16 cellular contexts compared by ENCODE assay signal in the genomic region with DNA sequence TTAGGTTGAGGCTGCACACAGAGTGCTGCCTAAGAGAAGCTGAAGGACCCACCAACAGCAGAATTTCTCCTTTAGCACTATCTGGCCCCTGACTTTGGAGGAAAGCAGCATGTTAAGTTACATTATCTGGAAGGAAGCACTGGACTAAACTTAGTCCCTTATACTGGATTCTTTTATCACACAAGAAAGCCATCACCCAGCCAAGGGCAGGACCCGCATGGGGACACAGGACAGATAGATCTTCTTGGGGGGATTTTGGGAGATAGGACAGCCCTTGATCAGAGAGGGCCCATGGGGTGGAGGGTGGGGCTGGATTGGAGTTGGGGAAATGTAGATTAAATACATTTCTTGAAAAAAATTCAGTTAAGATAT. TPM values are rescaled to one million over a fixed set of nuclear protein-coding genes. Genes with fewer than 3 reads are reported as not detected.
DNase-seq lines count a peak whose midpoint lies in the region; ATAC-seq and TF ChIP-seq lines count a peak whose summit lies in the region.
"Had no signal": no experiment of that assay in that cellular context is flagged by ENCODE, and none has a peak within 500 bp of the region (broad histone marks: within the 10 kb centered on the region; RNA-seq: fewer than 3 reads in every experiment).

No MANE protein-coding gene starts in this region.

- peaks cover 88% of the 10 kb centered on the region for H3K79me2 ChIP-seq in DND-41 (ENCODE audit: insufficient read depth, low read length)

- H3K36me3 Mint-ChIP-seq in T-helper 2 cell treated with Interferon-gamma antibody and Interleukin-4, amounts not matched to agents 5 μg/mL and 100 μg/mL, for 36 hours (ENCODE audit: low read depth), result no peaks in the 10 kb centered on the region

- H3K27ac ChIP-seq in DND-41 (ENCODE audit: low read length) (peak overlapping the region; percentile 55), Peyer's patch (peak overlapping the region in 1 of 4 donors; percentile 28), mesodermal cell (ENCODE audit: low read depth, low read length, severe bottlenecking) (peak overlapping the region; percentile 72)
- H3K27ac ChIP-seq: C4-2B, epithelial cell of prostate had no signal

- no peak overlapping the region for H3K27ac Mint-ChIP-seq in T-helper 2 cell treated with Interferon-gamma antibody and Interleukin-4, amounts not matched to agents 5 μg/mL and 100 μg/mL, for 36 hours
- H3K27ac Mint-ChIP-seq: naive thymus-derived CD4-positive, alpha-beta T cell had no signal

- H3K4me3 ChIP-seq in DND-41 (ENCODE audit: low read depth in 1 of 2, low read length in 2 of 2) (no peak overlapping the region), Peyer's patch (no peak overlapping the region), mesodermal cell (ENCODE audit: extremely low read depth, insufficient read depth, low read length, poor library complexity, severe bottlenecking) (no peak overlapping the region)
- H3K4me3 ChIP-seq: MG63 had no signal

- DNase-seq in DND-41 (no peak), Peyer's patch (peak in 2 of 3 donors; percentile 15 to 24), NCI-H2081 (lab: John Stamatoyannopoulos, UW) (no peak), NCI-H748 (lab: John Stamatoyannopoulos, UW; ENCODE audit: unreplicated experiment) (no peak), SK-N-DZ (ENCODE audit: low spot score) (no peak)
- no peak for DNase-seq in T-helper 2 cell treated with Interferon-gamma antibody and Interleukin-4, amounts not matched to agents 5 μg/mL and 100 μg/mL, for 36 hours (ENCODE audit: low spot score)
- DNase-seq: MG63; NCI-H2029; NCI-H774; stimulated activated CD4-positive, alpha-beta T cell treated with anti-CD3 and anti-CD28 coated beads, Interleukin-1b, Interleukin-23, amount 100 ng/mL, for 48 hours had no signal

- 100% methylated on average over 1 of the region's 1 CpG; no CpG with 5 or more reads in 1 of the 2 experiments for WGBS in mesodermal cell (ENCODE audit: insufficient coverage in 2 of 2), 2 experiments

- H3K4me2 ChIP-seq in DND-41 (ENCODE audit: insufficient read depth, low read length), result peak overlapping the region; percentile 1; the same call in 1 of the 2 replicates

- H3K4me1 Mint-ChIP-seq in T-helper 2 cell treated with Interferon-gamma antibody and Interleukin-4, amounts not matched to agents 5 μg/mL and 100 μg/mL, for 36 hours (ENCODE audit: low read depth), result peaks cover 33% of the 10 kb centered on the region

- H3K4me3 Mint-ChIP-seq in T-helper 2 cell treated with Interferon-gamma antibody and Interleukin-4, amounts not matched to agents 5 μg/mL and 100 μg/mL, for 36 hours, result no peak overlapping the region

- H3K9me3 Mint-ChIP-seq in T-helper 2 cell treated with Interferon-gamma antibody and Interleukin-4, amounts not matched to agents 5 μg/mL and 100 μg/mL, for 36 hours, result no peaks in the 10 kb centered on the region
- H3K9me3 Mint-ChIP-seq: activated naive CD4-positive, alpha-beta T cell treated with anti-CD3 and anti-CD28 coated beads, Interleukin-2, amount 50 U/mL, for 72 hours had no signal

- H3K27me3 Mint-ChIP-seq in T-helper 2 cell treated with Interferon-gamma antibody and Interleukin-4, amounts not matched to agents 5 μg/mL and 100 μg/mL, for 36 hours (ENCODE audit: low read depth), result no peaks in the 10 kb centered on the region
- H3K27me3 Mint-ChIP-seq: naive thymus-derived CD4-positive, alpha-beta T cell had no signal

- H3K9ac ChIP-seq in DND-41 (ENCODE audit: low read depth, low read length), result no peak overlapping the region

- H4K20me1 ChIP-seq in DND-41 (ENCODE audit: insufficient read depth, low read length), result no peaks in the 10 kb centered on the region; the same call in 1 of the 2 replicates

- no peak for ATAC-seq in DND-41 (ENCODE audit: insufficient read depth, low read depth)
- ATAC-seq in GM18519 (IDR thresholded peaks at IDR 0.05; ENCODE audit: low FRiP score, unreplicated experiment), result peak; percentile 14

- H3K9me3 ChIP-seq in DND-41 (ENCODE audit: insufficient read depth, low read length, severe bottlenecking) (no peaks in the 10 kb centered on the region), Peyer's patch (no peaks in the 10 kb centered on the region), mesodermal cell (ENCODE audit: control insufficient read depth, low read length) (no peaks in the 10 kb centered on the region)
- H3K9me3 ChIP-seq: MG63 had no signal

- H3K36me3 ChIP-seq in DND-41 (ENCODE audit: insufficient read depth, low read length) (peaks cover 7% of the 10 kb centered on the region; the same call in 1 of the 2 replicates), Peyer's patch (no peaks in the 10 kb centered on the region), mesodermal cell (ENCODE audit: control insufficient read depth, insufficient read depth, low read length) (peaks cover 5% of the 10 kb centered on the region)

- H2AFZ ChIP-seq in DND-41 (ENCODE audit: low read depth, low read length), result no peak overlapping the region

- no peaks in the 10 kb centered on the region for H3K27me3 ChIP-seq in DND-41 (ENCODE audit: insufficient read depth, low read length, poor library complexity)
- H3K27me3 ChIP-seq in Peyer's patch, result no peaks in the 10 kb centered on the region
- H3K27me3 ChIP-seq: MG63 had no signal

- TF ChIP-seq POLR2A in Peyer's patch (IDR thresholded peaks at IDR 0.05), result no peak

- TF ChIP-seq CTCF in DND-41 (IDR thresholded peaks at IDR 0.05; ENCODE audit: borderline replicate concordance, extremely low read depth, low read length, poor library complexity, severe bottlenecking), result no peak
- no peak for TF ChIP-seq CTCF in Peyer's patch (IDR thresholded peaks at IDR 0.05)

- peaks cover 78% of the 10 kb centered on the region for H3K4me1 ChIP-seq in DND-41 (ENCODE audit: insufficient read depth, low read length)
- H3K4me1 ChIP-seq in Peyer's patch, result peaks cover 0 to 13% (median 8%) of the 10 kb centered on the region in 4 donors
- peaks cover 21% of the 10 kb centered on the region for H3K4me1 ChIP-seq in mesodermal cell (ENCODE audit: control insufficient read depth, insufficient read depth, low read length, poor library complexity, severe bottlenecking)

RNA-seq across cellular contexts. Expression of a gene that starts 14.4 kb away (rescaled TPM):
- total RNA-seq in Peyer's patch, result 1 to 10 TPM in 3 of 4 donors, under 1 TPM in 1; 0.70 to 6.6 (median 3.6) TPM
- 8.8 TPM for polyA plus RNA-seq in mesodermal cell (2013, experiment 1 of 2)
- polyA plus RNA-seq in mesodermal cell (2013, experiment 2 of 2), result 7.0 TPM
- 0.73 and 0.74 TPM in 2 replicates for polyA plus RNA-seq in SK-N-DZ (2014; cell fraction: cytosol; rRNA removed)
- polyA plus RNA-seq in SK-N-DZ (2014; cell fraction: nucleus; rRNA removed), result 0.38 and 0.95 TPM in 2 replicates

Comparison
In these comparisons a context has a peak if more than half of its experiments do, and no peak if none do; other contexts are left out.
1. DNase-seq: peak in Peyer's patch (2 of 3); none in DND-41 (single experiment), NCI-H2081 (0 of 2), NCI-H748 (single experiment), SK-N-DZ (single experiment) and T-helper 2 cell treated with Interferon-gamma antibody and Interleukin-4, amounts not matched to agents 5 μg/mL and 100 μg/mL, for 36 hours (single experiment).